ENCODE assay signal across 9 cellular contexts in genomic region chr4:6333301-6334202, GRCh38.
DNase-seq lines count a peak whose midpoint lies in the region; ATAC-seq and TF ChIP-seq lines count a peak whose summit lies in the region.
"Had no signal": no experiment of that assay in that cellular context is flagged by ENCODE, and none has a peak within 500 bp of the region (broad histone marks: within the 10 kb centered on the region; RNA-seq: fewer than 3 reads in every experiment).

No MANE protein-coding gene starts in this region.

- H3K4me1 ChIP-seq in RWPE2 (ENCODE audit: insufficient read depth, poor library complexity, severe bottlenecking) (no peaks in the 10 kb centered on the region), hepatocyte (ENCODE audit: insufficient read depth) (no peaks in the 10 kb centered on the region)

- no peak overlapping the region for H3K27ac ChIP-seq in RWPE2 (ENCODE audit: poor library complexity, severe bottlenecking)
- no peak overlapping the region for H3K27ac ChIP-seq in hepatocyte

- H3K36me3 ChIP-seq in BJ (ENCODE audit: control insufficient read depth, insufficient read depth, low read length): no peaks in the 10 kb centered on the region
- H3K36me3 ChIP-seq in RWPE2 (ENCODE audit: low read depth): no peaks in the 10 kb centered on the region
- H3K36me3 ChIP-seq in hepatocyte (replicated peaks; ENCODE audit: insufficient read depth, low read depth): no peaks in the 10 kb centered on the region

- CTCF ChIA-PET in BJ (lab: Yijun Ruan, JAX) (interaction anchor here (1.1 to 14.2 kb wide), 5 partner anchors 9 to 212 kb away, joined by 4 to 496 read pairs (median 51); partner anchors contain the start of gene WFS1), GM10248 (lab: Yijun Ruan, JAX) (interaction anchor here (1.1 to 13.4 kb wide), 11 partner anchors 11 to 335 kb away, joined by 3 to 514 read pairs (median 4); no protein-coding TSS in a partner anchor)

- POLR2A ChIA-PET in BJ (lab: Charles Lee) (no interaction called here), GM10248 (lab: Yijun Ruan, JAX) (no interaction called here)

- H3K27me3 ChIP-seq in BJ (ENCODE audit: control insufficient read depth, insufficient read depth, low read length) (peaks cover 3% of the 10 kb centered on the region; the same call in 1 of the 2 replicates), RWPE2 (ENCODE audit: insufficient read depth, poor library complexity, severe bottlenecking) (peaks cover 4% of the 10 kb centered on the region), hepatocyte (peaks cover 7% of the 10 kb centered on the region)

- DNase-seq in BJ (ENCODE audit: low read depth): no peak
- no peak for DNase-seq in GM10248 (ENCODE audit: extremely low spot score)
- DNase-seq in RWPE2 (ENCODE audit: low spot score): no peak
- no peak for DNase-seq in hepatocyte (ENCODE audit: low spot score)
- no peak for DNase-seq in NCI-H2171 (lab: John Stamatoyannopoulos, UW)
- DNase-seq in effector CD8-positive, alpha-beta T cell (lab: John Stamatoyannopoulos, UW): no peak
- no peak for DNase-seq in SHP77 (lab: John Stamatoyannopoulos, UW)
- DNase-seq: T-cell had no signal

- H4K20me1 ChIP-seq in hepatocyte (ENCODE audit: insufficient read depth, poor library complexity, severe bottlenecking): no peaks in the 10 kb centered on the region

- 82% methylated on average over 19 of the region's 19 CpGs for WGBS in hepatocyte (ENCODE audit: low lambda C conversion rate, missing lambda C conversion rate)

- no peaks in the 10 kb centered on the region for H3K79me2 ChIP-seq in hepatocyte

- no peak overlapping the region for H3K4me3 ChIP-seq in BJ (ENCODE audit: low read depth, low read length)
- no peak overlapping the region for H3K4me3 ChIP-seq in RWPE2 (ENCODE audit: severe bottlenecking)
- no peak overlapping the region for H3K4me3 ChIP-seq in hepatocyte

- H3K9me3 ChIP-seq in RWPE2 (ENCODE audit: severe bottlenecking) (no peaks in the 10 kb centered on the region), hepatocyte (ENCODE audit: low read depth) (no peaks in the 10 kb centered on the region)

- TF ChIP-seq CTCF in BJ (IDR thresholded peaks at IDR 0.05; ENCODE audit: insufficient read depth, low read depth, low read length) (peak; percentile 63), GM10248 (IDR thresholded peaks at IDR 0.05; ENCODE audit: control extremely low read depth, extremely low read depth, low read depth, missing control alignments) (peak; percentile 42), RWPE2 (IDR thresholded peaks at IDR 0.05; ENCODE audit: poor library complexity, severe bottlenecking) (peak; percentile 27), hepatocyte (IDR thresholded peaks at IDR 0.05; ENCODE audit: poor library complexity) (peak; percentile 31)

- ATAC-seq in RWPE2 (ENCODE audit: low read depth) (no peak), HG03159 (IDR thresholded peaks at IDR 0.05; ENCODE audit: unreplicated experiment) (no peak)
- ATAC-seq: T-cell had no signal

- H2AFZ ChIP-seq in hepatocyte: no peak overlapping the region

- no peaks in the 10 kb centered on the region for H3K9me2 ChIP-seq in hepatocyte (replicated peaks; ENCODE audit: insufficient read depth)

- H3K4me2 ChIP-seq in hepatocyte: no peak overlapping the region
